10 cellular contexts compared by ENCODE assay signal in genomic region chr1:212814989-212815388, GRCh38. TPM values are rescaled to one million over a fixed set of nuclear protein-coding genes. Genes with fewer than 3 reads are reported as not detected.
DNase-seq lines count a peak whose midpoint lies in the region; ATAC-seq and TF ChIP-seq lines count a peak whose summit lies in the region.
"Had no signal": no experiment of that assay in that cellular context is flagged by ENCODE, and none has a peak within 500 bp of the region (broad histone marks: within the 10 kb centered on the region; RNA-seq: fewer than 3 reads in every experiment).

No MANE protein-coding gene starts in this region.

- TF ChIP-seq CTCF in GM20000 (IDR thresholded peaks at IDR 0.05; ENCODE audit: extremely low read depth, missing control alignments): peak; percentile 14
- TF ChIP-seq CTCF in WERI-Rb-1 (IDR thresholded peaks at IDR 0.05; ENCODE audit: low read depth, low read length): no peak; the same call in 1 of the 2 replicates
- peak; percentile 33 for TF ChIP-seq CTCF in liver (IDR thresholded peaks at IDR 0.05; ENCODE audit: low read depth, low read length, missing input control)

- H3K27me3 ChIP-seq in WERI-Rb-1 (ENCODE audit: insufficient read depth, low read depth, severe bottlenecking) (no peaks in the 10 kb centered on the region), liver (ENCODE audit: control insufficient read depth in 4 of 4, insufficient read depth in 4 of 4, low read length in 3 of 4) (no peaks in the 10 kb centered on the region)
- H3K27me3 ChIP-seq: ovary had no signal

- 70% methylated on average over 5 of the region's 5 CpGs for WGBS in liver

- intact Hi-C loops in left cardiac atrium (cut with DNase I): loop anchor here (1.0 to 5.0 kb wide), 2 partner anchors 180 to 182 kb away; no protein-coding TSS in a partner anchor

- H3K4me3 ChIP-seq in WERI-Rb-1 (ENCODE audit: low read depth, low read length) (no peak overlapping the region), liver (ENCODE audit: low read depth in 1 of 3, low read length in 3 of 3) (no peak overlapping the region)
- H3K4me3 ChIP-seq: ovary had no signal

- ATAC-seq in GM18907 (IDR thresholded peaks at IDR 0.05; ENCODE audit: unreplicated experiment) (no peak), left cardiac atrium (no peak)

- DNase-seq in AML-193 (lab: John Stamatoyannopoulos, UW) (peak; percentile 14 to 29), GM20000 (ENCODE audit: low spot score) (no peak), WERI-Rb-1 (peak; percentile 29), T-helper 9 cell (no peak), left cardiac atrium (no peak), COLO829 (ENCODE audit: low spot score) (no peak)
- DNase-seq: NCI-H524 treated with DMSO at 0.1 percent for 48 hours, ovary had no signal

- H3K9me3 ChIP-seq in WERI-Rb-1 (ENCODE audit: severe bottlenecking) (no peaks in the 10 kb centered on the region), liver (ENCODE audit: control insufficient read depth in 4 of 4, low read length in 3 of 4) (no peaks in the 10 kb centered on the region)
- H3K9me3 ChIP-seq: ovary had no signal

- peaks cover 0 to 3% (median 0%) of the 10 kb centered on the region in 4 donors for H3K4me1 ChIP-seq in liver (ENCODE audit: control insufficient read depth in 4 of 4, insufficient read depth in 4 of 4, low read length in 3 of 4)

- H3K36me3 ChIP-seq in WERI-Rb-1: no peaks in the 10 kb centered on the region
- peaks cover 0 to 4% (median 1%) of the 10 kb centered on the region in 4 donors for H3K36me3 ChIP-seq in liver (ENCODE audit: control insufficient read depth in 4 of 4, insufficient read depth in 3 of 4, low read depth in 1 of 4, low read length in 3 of 4)
- H3K36me3 ChIP-seq: ovary had no signal

- H3K9ac ChIP-seq in liver (ENCODE audit: low read depth in 1 of 2, low read length in 2 of 2): no peak overlapping the region

- TF ChIP-seq RAD21 in liver (IDR thresholded peaks at IDR 0.05): peak; percentile 53 to 65

- H3K27ac ChIP-seq in WERI-Rb-1 (no peak overlapping the region), liver (ENCODE audit: low read depth in 1 of 2, low read length in 2 of 2) (no peak overlapping the region)
- H3K27ac ChIP-seq: ovary had no signal

TF ChIP-seq in liver, 16 proteins besides CTCF, POLR2A, EP300 and RAD21:
- TF ChIP-seq FOXA2 (IDR thresholded peaks at IDR 0.05) (no peak), RXRA (IDR thresholded peaks at IDR 0.05) (no peak), SP1 (IDR thresholded peaks at IDR 0.05) (no peak), ZBTB33 (IDR thresholded peaks at IDR 0.05) (no peak), HNF4G (IDR thresholded peaks at IDR 0.05) (no peak), EGR1 (IDR thresholded peaks at IDR 0.05; ENCODE audit: low read depth in 2 of 2) (no peak), YY1 (IDR thresholded peaks at IDR 0.05) (no peak), JUND (IDR thresholded peaks at IDR 0.05) (no peak), GABPA (IDR thresholded peaks at IDR 0.05 in 1 of 2, conservative IDR thresholded peaks at IDR 0.05 in 1 of 2) (no peak), REST (IDR thresholded peaks at IDR 0.05) (no peak), FOXA1 (IDR thresholded peaks at IDR 0.05) (no peak), ATF3 (IDR thresholded peaks at IDR 0.05) (no peak), NR2F2 (IDR thresholded peaks at IDR 0.05) (no peak)
TF ChIP-seq in liver: peak in this region for 0.

RNA-seq across cellular contexts. Expression of gene TATDN3, which starts 23.3 kb away (rescaled TPM):
- total RNA-seq in liver: 1 to 10 TPM; 6.6 to 8.1 TPM
- 1 to 10 TPM; 5.2 to 6.7 TPM for polyA plus RNA-seq in liver
- total RNA-seq in left cardiac atrium: 10 to 100 TPM; 18.8 to 22.1 TPM

RNA-seq across cellular contexts. Expression of gene NSL1, which starts 23.4 kb away (rescaled TPM):
- 10 to 100 TPM; 17.2 to 31.3 TPM for total RNA-seq in liver
- polyA plus RNA-seq in liver: 10 to 100 TPM; 18.6 to 18.9 TPM
- total RNA-seq in left cardiac atrium: 10 to 100 TPM; 28.1 to 30.2 TPM

RNA-seq across cellular contexts. Expression of gene SPATA45, which starts 32.5 kb away (rescaled TPM):
- total RNA-seq in liver (under 1 TPM in 1 of 2 donors, not detected in 1; 0.28 TPM), left cardiac atrium (not detected)
- polyA plus RNA-seq in liver: not detected
- total RNA-seq: ovary had no signal
- polyA plus RNA-seq: ovary had no signal

RNA-seq across cellular contexts. Expression of gene FLVCR1, which starts 43.1 kb away (rescaled TPM):
- total RNA-seq in liver (10 to 100 TPM in 1 of 2 donors, 1 to 10 TPM in 1; 3.8 to 14.6 TPM), left cardiac atrium (1 to 10 TPM; 2.3 to 4.9 TPM)
- polyA plus RNA-seq in liver: 1 to 10 TPM in 1 of 2 donors, under 1 TPM in 1; 0.85 to 1.1 TPM

Comparison
In these comparisons a context has a peak if more than half of its experiments do, and no peak if none do; other contexts are left out.
1. DNase-seq: peak in AML-193 (2 of 2) and WERI-Rb-1 (single experiment); none in GM20000 (single experiment), T-helper 9 cell (single experiment), left cardiac atrium (single experiment) and COLO829 (single experiment).